8 cellular contexts compared by ENCODE assay signal in genomic region chr17:64504769-64505319, GRCh38. TPM values are rescaled to one million over a fixed set of nuclear protein-coding genes. Genes with fewer than 3 reads are reported as not detected.
DNase-seq lines count a peak whose midpoint lies in the region; ATAC-seq lines count a peak whose summit lies in the region.

No MANE protein-coding gene starts in this region.

- peaks cover 71% of the 10 kb centered on the region for H3K36me3 Mint-ChIP-seq in activated CD4-positive, alpha-beta T cell treated with anti-CD3 and anti-CD28 coated beads for 36 hours (ENCODE audit: low read depth)
- H3K36me3 Mint-ChIP-seq in activated CD8-positive, alpha-beta T cell treated with anti-CD3 and anti-CD28 coated beads, Interleukin-2, amount 10 ng/mL, durations not matched to agents 7 days and 5 days (ENCODE audit: low read depth): peaks cover 67% of the 10 kb centered on the region

- peak overlapping the region; percentile 100 for H3K4me3 Mint-ChIP-seq in activated CD4-positive, alpha-beta T cell treated with anti-CD3 and anti-CD28 coated beads for 36 hours
- H3K4me3 Mint-ChIP-seq in activated CD8-positive, alpha-beta T cell treated with anti-CD3 and anti-CD28 coated beads, Interleukin-2, amount 10 ng/mL, durations not matched to agents 7 days and 5 days: peak overlapping the region; percentile 99
- H3K4me3 Mint-ChIP-seq in stimulated activated naive CD8-positive, alpha-beta T cell treated with anti-CD3 and anti-CD28 coated beads, Interleukin-15, amount 100 ng/mL, for 72 hours: peak overlapping the region; percentile 94 to 97

- no peaks in the 10 kb centered on the region for H3K9me3 Mint-ChIP-seq in activated CD4-positive, alpha-beta T cell treated with anti-CD3 and anti-CD28 coated beads for 36 hours (ENCODE audit: low read depth)
- no peaks in the 10 kb centered on the region for H3K9me3 Mint-ChIP-seq in activated CD8-positive, alpha-beta T cell treated with anti-CD3 and anti-CD28 coated beads, Interleukin-2, amount 10 ng/mL, durations not matched to agents 7 days and 5 days (ENCODE audit: insufficient read depth)
- H3K9me3 Mint-ChIP-seq in stimulated activated naive CD8-positive, alpha-beta T cell treated with anti-CD3 and anti-CD28 coated beads, Interleukin-15, amount 100 ng/mL, for 72 hours: no peaks in the 10 kb centered on the region

- peak overlapping the region; percentile 54 for H3K27ac ChIP-seq in iPS-18a (ENCODE audit: low read length)

- peak overlapping the region; percentile 100 for H3K27ac Mint-ChIP-seq in activated CD4-positive, alpha-beta T cell treated with anti-CD3 and anti-CD28 coated beads for 36 hours
- H3K27ac Mint-ChIP-seq in activated CD8-positive, alpha-beta T cell treated with anti-CD3 and anti-CD28 coated beads, Interleukin-2, amount 10 ng/mL, durations not matched to agents 7 days and 5 days: peak overlapping the region; percentile 100
- peak overlapping the region; percentile 100 for H3K27ac Mint-ChIP-seq in stimulated activated naive CD8-positive, alpha-beta T cell treated with anti-CD3 and anti-CD28 coated beads, Interleukin-15, amount 100 ng/mL, for 72 hours

- DNase-seq in activated CD4-positive, alpha-beta T cell treated with anti-CD3 and anti-CD28 coated beads for 36 hours: no peak
- no peak for DNase-seq in activated CD4-positive, alpha-beta T cell treated with anti-CD3 and anti-CD28 coated beads, Interleukin-2, amount 50 U/mL, for 4 hours
- no peak for DNase-seq in activated CD8-positive, alpha-beta T cell treated with anti-CD3 and anti-CD28 coated beads, Interleukin-2, amount 10 ng/mL, durations not matched to agents 7 days and 5 days
- no peak for DNase-seq in stimulated activated naive CD8-positive, alpha-beta T cell treated with anti-CD3 and anti-CD28 coated beads, Interleukin-15, amount 100 ng/mL, for 72 hours
- DNase-seq in dedifferentiated amniotic fluid mesenchymal stem cell (ENCODE audit: extremely low spot score) (no peak), ureter (ENCODE audit: low spot score) (no peak)

- POLR2A ChIA-PET in activated CD4-positive, alpha-beta T cell treated with anti-CD3 and anti-CD28 coated beads for 36 hours (lab: Charles Lee): interaction anchor here (0.6 to 3.9 kb wide), 13 partner anchors 8 to 518 kb away, joined by 3 to 111 read pairs (median 4); partner anchors contain the start of genes ERN1, POLG2 and SMURF2
- POLR2A ChIA-PET in activated CD8-positive, alpha-beta T cell treated with anti-CD3 and anti-CD28 coated beads, Interleukin-2, amount 10 ng/mL, durations not matched to agents 7 days and 5 days (lab: Charles Lee): interaction anchor here (0.6 to 4.2 kb wide), 27 partner anchors 7 to 481 kb away, joined by 3 to 151 read pairs (median 4); partner anchors contain the start of genes PECAM1, POLG2 and SMURF2

- no peaks in the 10 kb centered on the region for H3K27me3 ChIP-seq in iPS-18a (ENCODE audit: control insufficient read depth, insufficient read depth, low read length)

- H3K4me1 Mint-ChIP-seq in activated CD4-positive, alpha-beta T cell treated with anti-CD3 and anti-CD28 coated beads for 36 hours: peaks cover 65% of the 10 kb centered on the region
- peaks cover 63% of the 10 kb centered on the region for H3K4me1 Mint-ChIP-seq in activated CD8-positive, alpha-beta T cell treated with anti-CD3 and anti-CD28 coated beads, Interleukin-2, amount 10 ng/mL, durations not matched to agents 7 days and 5 days (ENCODE audit: low read depth)
- peaks cover 76% of the 10 kb centered on the region for H3K4me1 Mint-ChIP-seq in stimulated activated naive CD8-positive, alpha-beta T cell treated with anti-CD3 and anti-CD28 coated beads, Interleukin-15, amount 100 ng/mL, for 72 hours

- H3K9ac ChIP-seq in iPS-18a (ENCODE audit: low read length): peak overlapping the region; percentile 100

- intact Hi-C loops in activated CD4-positive, alpha-beta T cell treated with anti-CD3 and anti-CD28 coated beads for 36 hours (cut with DNase I, micrococcal nuclease): loop anchor here (1.0 to 5.0 kb wide), 2 partner anchors 157 to 763 kb away; partner anchors contain the start of genes SMURF2 (in 1 of the 2) and STRADA (in 1 of the 2)

- peaks cover 60% of the 10 kb centered on the region for H3K36me3 ChIP-seq in iPS-18a (ENCODE audit: control insufficient read depth, low read depth, low read length)

- H3K9me3 ChIP-seq in iPS-18a (ENCODE audit: control insufficient read depth, low read depth, low read length): no peaks in the 10 kb centered on the region

- no peaks in the 10 kb centered on the region for H3K4me1 ChIP-seq in iPS-18a (ENCODE audit: control insufficient read depth, low read depth, low read length)

- no peaks in the 10 kb centered on the region for H3K27me3 Mint-ChIP-seq in activated CD4-positive, alpha-beta T cell treated with anti-CD3 and anti-CD28 coated beads for 36 hours
- no peaks in the 10 kb centered on the region for H3K27me3 Mint-ChIP-seq in activated CD8-positive, alpha-beta T cell treated with anti-CD3 and anti-CD28 coated beads, Interleukin-2, amount 10 ng/mL, durations not matched to agents 7 days and 5 days (ENCODE audit: low read depth)
- H3K27me3 Mint-ChIP-seq in stimulated activated naive CD8-positive, alpha-beta T cell treated with anti-CD3 and anti-CD28 coated beads, Interleukin-15, amount 100 ng/mL, for 72 hours: no peaks in the 10 kb centered on the region

- peak; percentile 14 for ATAC-seq in activated CD4-positive, alpha-beta T cell treated with anti-CD3 and anti-CD28 coated beads for 36 hours
- ATAC-seq in activated CD8-positive, alpha-beta T cell treated with anti-CD3 and anti-CD28 coated beads, Interleukin-2, amount 10 ng/mL, durations not matched to agents 7 days and 5 days: no peak
- ATAC-seq in stimulated activated naive CD8-positive, alpha-beta T cell treated with anti-CD3 and anti-CD28 coated beads, Interleukin-15, amount 100 ng/mL, for 72 hours: peak; percentile 39
- ATAC-seq in HG03378 (IDR thresholded peaks at IDR 0.05; ENCODE audit: unreplicated experiment): no peak

- H3K4me3 ChIP-seq in iPS-18a (ENCODE audit: low read length): peak overlapping the region; percentile 92

- CTCF ChIA-PET in activated CD4-positive, alpha-beta T cell treated with anti-CD3 and anti-CD28 coated beads for 36 hours (lab: Charles Lee): interaction anchor here (0.6 to 3.6 kb wide), 4 partner anchors 8 to 144 kb away, joined by 3 to 26 read pairs (median 5); partner anchors contain the start of gene POLG2
- CTCF ChIA-PET in activated CD8-positive, alpha-beta T cell treated with anti-CD3 and anti-CD28 coated beads, Interleukin-2, amount 10 ng/mL, durations not matched to agents 7 days and 5 days (lab: Charles Lee): interaction anchor here (1.1 to 7.3 kb wide), 5 partner anchors 8 to 112 kb away, joined by 3 to 88 read pairs (median 59); partner anchors contain the start of gene POLG2

RNA-seq across cellular contexts. Expression of gene DDX5, which starts 1.2 kb away (rescaled TPM):
- total RNA-seq in activated CD4-positive, alpha-beta T cell treated with anti-CD3 and anti-CD28 coated beads for 36 hours: 100 to 1,000 TPM; 575 TPM
- total RNA-seq in activated CD8-positive, alpha-beta T cell treated with anti-CD3 and anti-CD28 coated beads, Interleukin-2, amount 10 ng/mL, durations not matched to agents 7 days and 5 days: 100 to 1,000 TPM; 853 to 855 TPM
- 1,008 TPM for total RNA-seq in ureter

RNA-seq across cellular contexts. Expression of gene CEP95, which starts 1.9 kb away (rescaled TPM):
- total RNA-seq in activated CD4-positive, alpha-beta T cell treated with anti-CD3 and anti-CD28 coated beads for 36 hours: 10 to 100 TPM; 40.5 to 42.8 TPM
- 10 to 100 TPM; 49.2 to 51.7 TPM for total RNA-seq in activated CD8-positive, alpha-beta T cell treated with anti-CD3 and anti-CD28 coated beads, Interleukin-2, amount 10 ng/mL, durations not matched to agents 7 days and 5 days
- total RNA-seq in ureter: 71.6 TPM

RNA-seq across cellular contexts. Expression of gene POLG2, which starts 8.0 kb away (rescaled TPM):
- total RNA-seq in activated CD4-positive, alpha-beta T cell treated with anti-CD3 and anti-CD28 coated beads for 36 hours: 10 to 100 TPM; 26.9 to 30.2 TPM
- 10 to 100 TPM; 31.3 to 33.7 TPM for total RNA-seq in activated CD8-positive, alpha-beta T cell treated with anti-CD3 and anti-CD28 coated beads, Interleukin-2, amount 10 ng/mL, durations not matched to agents 7 days and 5 days
- 27.6 TPM for total RNA-seq in ureter

RNA-seq across cellular contexts. Expression of gene MILR1, which starts 55.9 kb away (rescaled TPM):
- total RNA-seq in activated CD4-positive, alpha-beta T cell treated with anti-CD3 and anti-CD28 coated beads for 36 hours: under 1 TPM in 1 of 2 experiments, not detected in 1; 0.30 TPM
- 1 to 10 TPM; 1.7 to 2.3 TPM for total RNA-seq in activated CD8-positive, alpha-beta T cell treated with anti-CD3 and anti-CD28 coated beads, Interleukin-2, amount 10 ng/mL, durations not matched to agents 7 days and 5 days
- 11.0 TPM for total RNA-seq in ureter

Comparison
In these comparisons a context has a peak if more than half of its experiments do, and no peak if none do; other contexts are left out.
1. ATAC-seq: peak in activated CD4-positive, alpha-beta T cell treated with anti-CD3 and anti-CD28 coated beads for 36 hours (single experiment) and stimulated activated naive CD8-positive, alpha-beta T cell treated with anti-CD3 and anti-CD28 coated beads, Interleukin-15, amount 100 ng/mL, for 72 hours (single experiment); none in activated CD8-positive, alpha-beta T cell treated with anti-CD3 and anti-CD28 coated beads, Interleukin-2, amount 10 ng/mL, durations not matched to agents 7 days and 5 days (single experiment) and HG03378 (single experiment).
2. Peak in every context shown above with its lines, with median percentiles within 50 percentile points of each other: H3K27ac Mint-ChIP-seq and H3K4me3 Mint-ChIP-seq.